8 cellular contexts compared by ENCODE assay signal in genomic region chr14:24411468-24412454, GRCh38. TPM values are rescaled to one million over a fixed set of nuclear protein-coding genes. Genes with fewer than 3 reads are reported as not detected.
DNase-seq lines count a peak whose midpoint lies in the region; ATAC-seq and TF ChIP-seq lines count a peak whose summit lies in the region.

No MANE protein-coding gene starts in this region.

- CTCF ChIA-PET in Panc1 (lab: Charles Lee) = no interaction called here

- H3K4me1 ChIP-seq in Panc1 (ENCODE audit: control insufficient read depth, insufficient read depth, low read length) (no peaks in the 10 kb centered on the region), colonic mucosa (no peaks in the 10 kb centered on the region)

- POLR2A ChIA-PET in Panc1 (lab: Charles Lee) = no interaction called here

- DNase-seq in DMS114 treated with DMSO at 0.1 percent for 48 hours (lab: John Stamatoyannopoulos, UW; ENCODE audit: unreplicated experiment) (peak; percentile 45), Panc1 (ENCODE audit: low read depth, low spot score) (no peak), colonic mucosa (no peak), myocyte (ENCODE audit: low read depth) (peak; percentile 59), NCI-H146 (lab: John Stamatoyannopoulos, UW) (no peak)

- H3K4me3 ChIP-seq in Panc1 (ENCODE audit: low read depth in 2 of 2, low read length in 2 of 2) = no peak overlapping the region
- H3K4me3 ChIP-seq in colonic mucosa = no peak overlapping the region

- H3K9me3 ChIP-seq in Panc1 (ENCODE audit: control insufficient read depth, insufficient read depth, low read depth, low read length) (no peaks in the 10 kb centered on the region), colonic mucosa (no peaks in the 10 kb centered on the region)

- no peaks in the 10 kb centered on the region for H3K27me3 ChIP-seq in Panc1 (ENCODE audit: control insufficient read depth, insufficient read depth, low read length)
- H3K27me3 ChIP-seq in colonic mucosa = no peaks in the 10 kb centered on the region

- TF ChIP-seq CTCF in 22Rv1 (IDR thresholded peaks at IDR 0.05) = peak; percentile 74
- TF ChIP-seq CTCF in Panc1 (IDR thresholded peaks at IDR 0.05) = peak; percentile 76
- TF ChIP-seq CTCF in colonic mucosa (IDR thresholded peaks at IDR 0.05) = peak; percentile 64

- ATAC-seq in HG02981 (IDR thresholded peaks at IDR 0.05; ENCODE audit: unreplicated experiment) = peak; percentile 63
- ATAC-seq in Panc1 = peak; percentile 83
- no peak for ATAC-seq in HG03354 (IDR thresholded peaks at IDR 0.05; ENCODE audit: poor library complexity, severe bottlenecking, unreplicated experiment)

- no peak overlapping the region for H3K9ac ChIP-seq in colonic mucosa (ENCODE audit: low read depth in 2 of 2, low read length in 2 of 2)

- intact Hi-C loops in Panc1 (cut with micrococcal nuclease; ENCODE audit: unreplicated experiment) = loop anchor here (1.0 kb wide), 1 partner anchor 48 kb away; no protein-coding TSS in a partner anchor
- intact Hi-C loops in colonic mucosa (cut with DNase I) = no loop called here

- H3K36me3 ChIP-seq in Panc1 (ENCODE audit: control insufficient read depth, insufficient read depth, low read length) (no peaks in the 10 kb centered on the region), colonic mucosa (no peaks in the 10 kb centered on the region)

- H3K27ac ChIP-seq in 22Rv1 (no peak overlapping the region), Panc1 (ENCODE audit: low read length) (no peak overlapping the region), colonic mucosa (no peak overlapping the region)

- no TSS peak for BruUV-seq in Panc1 (replicated peaks; lab: Mats Ljungman, UMichigan)

- in situ Hi-C loops in Panc1 (cut with HindIII; ENCODE audit: low pct_unique_long_range_greater_than_20kb, low sequenced_read_pairs) = no loop called here

RNA-seq across cellular contexts. Expression of gene NYNRIN, which starts 13.0 kb away (rescaled TPM):
- 0.31 TPM for total RNA-seq in Panc1 (2021; ENCODE audit: unreplicated experiment)
- polyA plus RNA-seq in Panc1 (2012; ENCODE audit: insufficient read length) = 0.21 TPM
- total RNA-seq in colonic mucosa = 10 to 100 TPM; 13.0 to 26.7 TPM
- 0.05 and 0.21 TPM in 2 replicates for total RNA-seq in myocyte
- polyA plus RNA-seq in myocyte (2012) = 0.04 TPM

RNA-seq across cellular contexts. Expression of gene CBLN3, which starts 17.7 kb away (rescaled TPM):
- 1.0 TPM for total RNA-seq in Panc1 (2021; ENCODE audit: unreplicated experiment)
- polyA plus RNA-seq in Panc1 (2012; ENCODE audit: insufficient read length) = 1.6 TPM
- total RNA-seq in colonic mucosa = 1 to 10 TPM; 1.8 to 2.0 TPM
- 1.0 and 1.2 TPM in 2 replicates for total RNA-seq in myocyte
- 9.1 TPM for polyA plus RNA-seq in myocyte (2012)

RNA-seq across cellular contexts. Expression of gene KHNYN, which starts 18.0 kb away (rescaled TPM):
- total RNA-seq in Panc1 (2021; ENCODE audit: unreplicated experiment) (37.6 TPM), colonic mucosa (10 to 100 TPM; 82.6 to 90.4 TPM), myocyte (28.0 and 29.6 TPM in 2 replicates)
- polyA plus RNA-seq in Panc1 (2012; ENCODE audit: insufficient read length) = 31.2 TPM
- polyA plus RNA-seq in myocyte (2012) = 25.9 TPM

RNA-seq across cellular contexts. Expression of gene SDR39U1, which starts 30.8 kb away (rescaled TPM):
- total RNA-seq in Panc1 (2021; ENCODE audit: unreplicated experiment) = 54.2 TPM
- polyA plus RNA-seq in Panc1 (2012; ENCODE audit: insufficient read length) = 49.1 TPM
- total RNA-seq in colonic mucosa = 10 to 100 TPM; 32.5 to 40.9 TPM
- 24.2 and 27.5 TPM in 2 replicates for total RNA-seq in myocyte
- 61.6 TPM for polyA plus RNA-seq in myocyte (2012)

RNA-seq across cellular contexts. Expression of gene NFATC4, which starts 43.8 kb away (rescaled TPM):
- total RNA-seq in Panc1 (2021; ENCODE audit: unreplicated experiment) (0.36 TPM), colonic mucosa (10 to 100 TPM; 11.2 to 24.0 TPM), myocyte (19.4 and 23.2 TPM in 2 replicates)
- 0.81 TPM for polyA plus RNA-seq in Panc1 (2012; ENCODE audit: insufficient read length)
- polyA plus RNA-seq in myocyte (2012) = 10.2 TPM

Comparison
In these comparisons a context has a peak if more than half of its experiments do, and no peak if none do; other contexts are left out.
1. DNase-seq: peak in DMS114 treated with DMSO at 0.1 percent for 48 hours (single experiment) and myocyte (single experiment); none in Panc1 (single experiment), colonic mucosa (single experiment) and NCI-H146 (single experiment).
2. RNA of gene NYNRIN, which starts 13.0 kb away (total RNA-seq): 13.0 to 26.7 TPM in colonic mucosa; 0.31 TPM in Panc1 (single experiment) and 0.05 to 0.21 TPM in myocyte; every median in the first group is over 10 times any median in the second.
3. Peak in every context shown above with its lines, with median percentiles within 50 percentile points of each other: CTCF ChIP-seq.